In genomic region chr11:103978588-103979580, GRCh38 we compare ENCODE assay signal across 18 cellular contexts. TPM values are rescaled to one million over a fixed set of nuclear protein-coding genes. Genes with fewer than 3 reads are reported as not detected.
"Had no signal": no experiment of that assay in that cellular context is flagged by ENCODE, and none has a peak within 500 bp of the region (broad histone marks: within the 10 kb centered on the region; RNA-seq: fewer than 3 reads in every experiment).

No MANE protein-coding gene starts in this region.

- DNase-seq: activated CD4-positive, alpha-beta T cell treated with anti-CD3 and anti-CD28 coated beads, Interleukin-2, amount 50 U/mL, for 4 hours; activated CD4-positive, CD25-positive, alpha-beta regulatory T cell treated with anti-CD3 and anti-CD28 coated beads, Interleukin-2, amount 50 U/mL, for 72 hours; activated naive CD4-positive, alpha-beta T cell treated with anti-CD3 and anti-CD28 coated beads for 36 hours; activated naive CD8-positive, alpha-beta T cell treated with anti-CD3 and anti-CD28 coated beads, Interleukin-2, amount 50 U/mL, for 24 hours; dorsolateral prefrontal cortex; endodermal cell; hippocampal formation; mesendoderm; right cardiac atrium; stimulated activated naive CD8-positive, alpha-beta T cell treated with anti-CD3 and anti-CD28 coated beads, Interleukin-15, amount 100 ng/mL, for 72 hours; upper lobe of right lung had no signal

- H3K27ac ChIP-seq: cardiac muscle cell, upper lobe of right lung had no signal

- H3K27me3 ChIP-seq: cardiac muscle cell, dorsolateral prefrontal cortex, upper lobe of right lung had no signal

- H3K4me1 Mint-ChIP-seq: activated naive CD8-positive, alpha-beta T cell treated with anti-CD3 and anti-CD28 coated beads, Interleukin-2, amount 50 U/mL, for 24 hours; activated T-helper 17 cell treated with anti-CD3 and anti-CD28 coated beads, Interleukin-2, amount 50 U/mL, for 72 hours; endodermal cell; stimulated activated naive CD8-positive, alpha-beta T cell treated with anti-CD3 and anti-CD28 coated beads, Interleukin-15, amount 100 ng/mL, for 72 hours had no signal

- H3K4me3 ChIP-seq: cardiac muscle cell, dorsolateral prefrontal cortex, upper lobe of right lung had no signal

- H3K4me1 ChIP-seq: upper lobe of right lung had no signal

- ATAC-seq: activated naive CD8-positive, alpha-beta T cell treated with anti-CD3 and anti-CD28 coated beads, Interleukin-2, amount 50 U/mL, for 24 hours; activated T-helper 17 cell treated with anti-CD3 and anti-CD28 coated beads, Interleukin-2, amount 50 U/mL, for 72 hours; right cardiac atrium; stimulated activated naive CD8-positive, alpha-beta T cell treated with anti-CD3 and anti-CD28 coated beads, Interleukin-15, amount 100 ng/mL, for 72 hours; upper lobe of right lung had no signal

- H3K36me3 ChIP-seq: cardiac muscle cell, upper lobe of right lung had no signal

- H3K27me3 Mint-ChIP-seq: activated naive CD8-positive, alpha-beta T cell treated with anti-CD3 and anti-CD28 coated beads, Interleukin-2, amount 50 U/mL, for 24 hours; progenitor cell of endocrine pancreas; stimulated activated naive CD8-positive, alpha-beta T cell treated with anti-CD3 and anti-CD28 coated beads, Interleukin-15, amount 100 ng/mL, for 72 hours had no signal

- H3K4me3 Mint-ChIP-seq: activated naive CD4-positive, alpha-beta T cell treated with anti-CD3 and anti-CD28 coated beads for 36 hours; activated naive CD8-positive, alpha-beta T cell treated with anti-CD3 and anti-CD28 coated beads, Interleukin-2, amount 50 U/mL, for 24 hours; activated T-helper 17 cell treated with anti-CD3 and anti-CD28 coated beads, Interleukin-2, amount 50 U/mL, for 72 hours; endodermal cell; stimulated activated naive CD8-positive, alpha-beta T cell treated with anti-CD3 and anti-CD28 coated beads, Interleukin-15, amount 100 ng/mL, for 72 hours had no signal

- H3K27ac Mint-ChIP-seq: activated naive CD4-positive, alpha-beta T cell treated with anti-CD3 and anti-CD28 coated beads for 36 hours; activated naive CD8-positive, alpha-beta T cell treated with anti-CD3 and anti-CD28 coated beads, Interleukin-2, amount 50 U/mL, for 24 hours; activated T-helper 17 cell treated with anti-CD3 and anti-CD28 coated beads, Interleukin-2, amount 50 U/mL, for 72 hours; endodermal cell; progenitor cell of endocrine pancreas; stimulated activated naive CD8-positive, alpha-beta T cell treated with anti-CD3 and anti-CD28 coated beads, Interleukin-15, amount 100 ng/mL, for 72 hours had no signal

- H3K9me3 ChIP-seq: upper lobe of right lung had no signal

RNA-seq across cellular contexts. Expression of gene DDI1, which starts 57.6 kb away (rescaled TPM):
- total RNA-seq: activated naive CD4-positive, alpha-beta T cell treated with anti-CD3 and anti-CD28 coated beads for 36 hours; activated T-helper 17 cell treated with anti-CD3 and anti-CD28 coated beads, Interleukin-2, amount 50 U/mL, for 72 hours; cardiac muscle cell; endodermal cell; glomerular endothelial cell; liver; omental fat pad; progenitor cell of endocrine pancreas; right cardiac atrium; temporal lobe; upper lobe of right lung had no signal
